In genomic region chr7:116733924-116734591, GRCh38 we compare ENCODE assay signal across 32 cellular contexts.
DNase-seq lines count a peak whose midpoint lies in the region; ATAC-seq and TF ChIP-seq lines count a peak whose summit lies in the region.
"Had no signal": no experiment of that assay in that cellular context is flagged by ENCODE, and none has a peak within 500 bp of the region (broad histone marks: within the 10 kb centered on the region; RNA-seq: fewer than 3 reads in every experiment).

No MANE protein-coding gene starts in this region.

- no peak overlapping the region for H3K4me3 Mint-ChIP-seq in natural killer cell
- H3K4me3 Mint-ChIP-seq: activated CD8-positive, alpha-beta T cell treated with anti-CD3 and anti-CD28 coated beads, Interleukin-2, amount 10 ng/mL, durations not matched to agents 7 days and 5 days; B cell; H9; naive B cell had no signal

- no peaks in the 10 kb centered on the region for H3K36me3 Mint-ChIP-seq in natural killer cell
- H3K36me3 Mint-ChIP-seq: naive B cell had no signal

- peak; percentile 69 for DNase-seq in foreskin melanocyte
- DNase-seq in sciatic nerve (ENCODE audit: low spot score): no peak
- DNase-seq in NCI-H2171 (lab: John Stamatoyannopoulos, UW): no peak
- DNase-seq in natural killer cell: no peak
- no peak for DNase-seq in cortex of kidney (lab: John Stamatoyannopoulos, UW)
- DNase-seq: ACHN; activated CD4-positive, alpha-beta T cell treated with anti-CD3 and anti-CD28 coated beads for 4 hours; activated CD8-positive, alpha-beta T cell treated with anti-CD3 and anti-CD28 coated beads, Interleukin-2, amount 10 ng/mL, durations not matched to agents 7 days and 5 days; activated naive CD4-positive, alpha-beta T cell treated with anti-CD3 and anti-CD28 coated beads, Interleukin-2, amount 50 U/mL, for 16 hours; DMS53; effector CD4-positive, alpha-beta T cell; H9; naive B cell; NCI-H1092 treated with DMSO at 0.1 percent for 48 hours; NCI-H187; NCI-H2171 treated with DMSO at 0.1 percent for 48 hours; NCI-H510A treated with DMSO at 0.1 percent for 48 hours; NK-92 treated with Interleukin-12 subunit alpha and Interleukin-12 subunit beta, amount 100 ng/mL, for 24 hours; PC-3; SHP77; stimulated activated CD4-positive, alpha-beta T cell treated with anti-CD3 and anti-CD28 coated beads, Interleukin-15, amount 100 ng/mL, for 24 hours; stimulated activated CD4-positive, alpha-beta T cell treated with anti-CD3 and anti-CD28 coated beads, Interleukin-4, amount 100 ng/mL, for 4 hours; T-helper 9 cell; transverse colon had no signal

- peaks cover 45% of the 10 kb centered on the region for H3K79me2 ChIP-seq in OCI-LY3 (ENCODE audit: low read length)

- intact Hi-C loops in sciatic nerve (cut with DNase I): no loop called here
- intact Hi-C loops in natural killer cell (cut with micrococcal nuclease): no loop called here

- no peak overlapping the region for H3K27ac Mint-ChIP-seq in natural killer cell
- H3K27ac Mint-ChIP-seq: activated CD8-positive, alpha-beta T cell treated with anti-CD3 and anti-CD28 coated beads, Interleukin-2, amount 10 ng/mL, durations not matched to agents 7 days and 5 days; activated T-helper 2 cell treated with anti-CD3 and anti-CD28 coated beads, Interferon-gamma antibody, Interleukin-2, Interleukin-4, amounts not matched to agents 10 μg/mL and 5 μg/mL and 100 μg/mL, durations not matched to agents 14 hours and 24 hours and 36 hours; B cell; naive B cell had no signal

- no peaks in the 10 kb centered on the region for H3K27me3 ChIP-seq in OCI-LY3 (ENCODE audit: low read depth, low read length)
- H3K27me3 ChIP-seq: breast epithelium, transverse colon had no signal

- H3K9me3 Mint-ChIP-seq in natural killer cell: no peaks in the 10 kb centered on the region
- H3K9me3 Mint-ChIP-seq: activated T-helper 2 cell treated with anti-CD3 and anti-CD28 coated beads, Interferon-gamma antibody, Interleukin-2, Interleukin-4, amounts not matched to agents 10 μg/mL and 5 μg/mL and 100 μg/mL, durations not matched to agents 14 hours and 24 hours and 36 hours; H9; naive B cell had no signal

- peak overlapping the region; percentile 66 for H3K4me2 ChIP-seq in OCI-LY3 (ENCODE audit: low read length)

- peaks cover 46% of the 10 kb centered on the region for H3K4me1 ChIP-seq in OCI-LY3 (ENCODE audit: low read length)
- H3K4me1 ChIP-seq: breast epithelium had no signal

- H3K9ac ChIP-seq in OCI-LY3 (ENCODE audit: low read length): peak overlapping the region; percentile 56

- no peaks in the 10 kb centered on the region for H4K20me1 ChIP-seq in OCI-LY3 (ENCODE audit: insufficient read depth, low read length)

- peak overlapping the region; percentile 89 for H3K27ac ChIP-seq in OCI-LY3 (ENCODE audit: low read length)
- H3K27ac ChIP-seq: breast epithelium, transverse colon, VCaP had no signal

- no peak overlapping the region for H2AFZ ChIP-seq in OCI-LY3 (ENCODE audit: low read depth, low read length)

- no peaks in the 10 kb centered on the region for H3K9me3 ChIP-seq in OCI-LY3 (ENCODE audit: insufficient read depth, low read length)
- H3K9me3 ChIP-seq: breast epithelium, transverse colon had no signal

- peaks cover 22% of the 10 kb centered on the region for H3K36me3 ChIP-seq in OCI-LY3 (replicated peaks; ENCODE audit: low read depth, low read length)
- H3K36me3 ChIP-seq: breast epithelium, transverse colon had no signal

- TF ChIP-seq CTCF in OCI-LY3 (IDR thresholded peaks at IDR 0.05; ENCODE audit: low read depth, low read length) (no peak), natural killer cell (IDR thresholded peaks at IDR 0.05) (no peak)

- H3K4me1 Mint-ChIP-seq in natural killer cell: no peaks in the 10 kb centered on the region

- peak overlapping the region; percentile 36 for H3K4me3 ChIP-seq in OCI-LY3 (ENCODE audit: low read length)
- H3K4me3 ChIP-seq: breast epithelium, transverse colon had no signal

- ATAC-seq in GM18867 (IDR thresholded peaks at IDR 0.05; ENCODE audit: unreplicated experiment) (peak; percentile 43), sciatic nerve (peak; percentile 17), GM18870 (IDR thresholded peaks at IDR 0.05; ENCODE audit: unreplicated experiment) (no peak), natural killer cell (no peak)
- ATAC-seq: activated CD8-positive, alpha-beta T cell treated with anti-CD3 and anti-CD28 coated beads, Interleukin-2, amount 10 ng/mL, durations not matched to agents 7 days and 5 days; left lobe of liver; PC-3 had no signal

- H3K27me3 Mint-ChIP-seq in natural killer cell (ENCODE audit: low read depth in 2 of 2): peaks cover 10 to 18% of the 10 kb centered on the region in 2 donors

Comparison
In these comparisons a context has a peak if more than half of its experiments do, and no peak if none do; other contexts are left out.
1. ATAC-seq: peak in GM18867 (single experiment) and sciatic nerve (single experiment); none in GM18870 (single experiment) and natural killer cell (0 of 3).